In genomic region chr9:100033877-100034551, GRCh38 we compare ENCODE assay signal across 1 cellular context.
TF ChIP-seq lines count a peak whose summit lies in the region.

No MANE protein-coding gene starts in this region.

TF ChIP-seq in K562, 482 proteins besides CTCF, POLR2A, EP300 and RAD21 (continued from another document and continues in another):
- TF ChIP-seq ZBTB9 (CRISPR knock-in tag; IDR thresholded peaks at IDR 0.05) (peak; percentile 74; the same call in 1 of the 2 replicates), ZNF592 (IDR thresholded peaks at IDR 0.05) (peak; percentile 99), E4F1 (CRISPR knock-in tag; IDR thresholded peaks at IDR 0.05; ENCODE audit: borderline replicate concordance) (no peak), NCOA2 (IDR thresholded peaks at IDR 0.05; ENCODE audit: partially characterized antibody in 2 of 2) (no peak), ZFP1 (CRISPR knock-in tag; IDR thresholded peaks at IDR 0.05) (no peak), BACH1 (tag; IDR thresholded peaks at IDR 0.05) (peak; percentile 91), THAP7 (CRISPR knock-in tag; IDR thresholded peaks at IDR 0.05) (no peak), DPF2 (IDR thresholded peaks at IDR 0.05) (no peak), U2AF1 (optimal IDR thresholded peaks at IDR 0.05; ENCODE audit: low read depth, low read length) (no peak), ZNF445 (CRISPR knock-in tag; IDR thresholded peaks at IDR 0.05; ENCODE audit: low read depth) (no peak), ATF1 (CRISPR knock-in tag; IDR thresholded peaks at IDR 0.05) (no peak), ATF1 (tag; IDR thresholded peaks at IDR 0.05) (peak; percentile 25; the same call in 1 of the 2 replicates), MEIS2 (IDR thresholded peaks at IDR 0.05; ENCODE audit: partially characterized antibody) (peak; percentile 85), POLR2AphosphoS5 (IDR thresholded peaks at IDR 0.05; ENCODE audit: control insufficient read depth, insufficient read depth, low read depth, low read length) (no peak), SPI1 (IDR thresholded peaks at IDR 0.05; ENCODE audit: borderline replicate concordance, low read depth, low read length) (no peak), ZNF511 (CRISPR knock-in tag; IDR thresholded peaks at IDR 0.05) (no peak), MLX (CRISPR knock-in tag; conservative IDR thresholded peaks at IDR 0.05) (no peak), KAT8 (IDR thresholded peaks at IDR 0.05; ENCODE audit: low read depth) (no peak), ZNF696 (CRISPR knock-in tag; conservative IDR thresholded peaks at IDR 0.05) (peak; percentile 60; the same call in 1 of the 2 replicates), TAL1 (IDR thresholded peaks at IDR 0.05) (no peak), RFX1 (IDR thresholded peaks at IDR 0.05) (no peak), SMARCA5 (IDR thresholded peaks at IDR 0.05) (no peak), NCOA6 (IDR thresholded peaks at IDR 0.05) (no peak), FOXA1 (IDR thresholded peaks at IDR 0.05; ENCODE audit: borderline replicate concordance) (no peak), RBM15 (IDR thresholded peaks at IDR 0.05; ENCODE audit: insufficient read depth, low read length) (no peak), EWSR1 (IDR thresholded peaks at IDR 0.05; ENCODE audit: borderline replicate concordance, low read depth, partially characterized antibody) (no peak), TARDBP (IDR thresholded peaks at IDR 0.05) (no peak), RCOR1 (IDR thresholded peaks at IDR 0.05; ENCODE audit: borderline replicate concordance in 1 of 2, low read depth in 2 of 2, low read length in 2 of 2) (no peak), SLC30A9 (CRISPR knock-in tag; IDR thresholded peaks at IDR 0.05) (no peak), ESRRA (IDR thresholded peaks at IDR 0.05; ENCODE audit: borderline replicate concordance, low read depth) (no peak), RREB1 (CRISPR knock-in tag; IDR thresholded peaks at IDR 0.05) (no peak), ARID4B (CRISPR knock-in tag; IDR thresholded peaks at IDR 0.05) (no peak), RHOXF2B (CRISPR knock-in tag; conservative IDR thresholded peaks at IDR 0.05) (no peak), BRF1 (IDR thresholded peaks at IDR 0.05; ENCODE audit: borderline replicate concordance, extremely low read depth, insufficient read length) (no peak), ETV6 (IDR thresholded peaks at IDR 0.05; ENCODE audit: borderline replicate concordance in 1 of 2, low read depth in 2 of 2, low read length in 1 of 2) (no peak), ETV6 (CRISPR knock-in tag; IDR thresholded peaks at IDR 0.05; ENCODE audit: borderline replicate concordance) (no peak), LEF1 (IDR thresholded peaks at IDR 0.05) (no peak), DDX20 (tag; IDR thresholded peaks at IDR 0.05; ENCODE audit: low read depth) (peak; percentile 89)
